Comparison of ENCODE assay signal across 21 cellular contexts in genomic region chr12:110679201-110679600, GRCh38. TPM values are rescaled to one million over a fixed set of nuclear protein-coding genes. Genes with fewer than 3 reads are reported as not detected.
DNase-seq lines count a peak whose midpoint lies in the region; ATAC-seq, FAIRE-seq and TF ChIP-seq lines count a peak whose summit lies in the region.
"Had no signal": no experiment of that assay in that cellular context is flagged by ENCODE, and none has a peak within 500 bp of the region (broad histone marks: within the 10 kb centered on the region; RNA-seq: fewer than 3 reads in every experiment).

No MANE protein-coding gene starts in this region.

- DNase-seq in GM12891 (ENCODE audit: insufficient read length, low spot score) (no peak), activated B cell treated with CpG ODN at 0.5 μM for 24 hours (no peak), spleen (peak; percentile 51), activated gamma-delta T cell (lab: John Stamatoyannopoulos, UW) (no peak)
- no peak for DNase-seq in activated naive CD4-positive, alpha-beta T cell treated with anti-CD3 and anti-CD28 coated beads, Interleukin-2, amount 50 U/mL, for 72 hours (ENCODE audit: low spot score in 2 of 2)
- DNase-seq: BE2C; CD4-positive, alpha-beta memory T cell; DMS153; MM.1S; NCI-H1092; NCI-H1436; NCI-H187 treated with DMSO at 0.1 percent for 48 hours; NCI-H510A; NCI-H774 had no signal

- H3K9me3 ChIP-seq in BLaER1 (peaks cover 18% of the 10 kb centered on the region), spleen (peaks cover 0 to 12% (median 2%) of the 10 kb centered on the region in 8 donors)
- H3K9me3 ChIP-seq: BE2C, HAP-1, SJSA1 had no signal

- H3K27me3 Mint-ChIP-seq in activated B cell treated with CpG ODN at 0.5 μM for 24 hours = no peaks in the 10 kb centered on the region
- H3K27me3 Mint-ChIP-seq: CD4-positive, alpha-beta memory T cell had no signal

- no peak for ATAC-seq in activated B cell treated with CpG ODN at 0.5 μM for 24 hours (ENCODE audit: low read depth)
- ATAC-seq in activated naive CD4-positive, alpha-beta T cell treated with anti-CD3 and anti-CD28 coated beads, Interleukin-2, amount 50 U/mL, for 72 hours = no peak
- ATAC-seq in GM18870 (IDR thresholded peaks at IDR 0.05; ENCODE audit: unreplicated experiment) = no peak
- ATAC-seq: K562, Right ventricle myocardium inferior had no signal

- peaks cover 96% of the 10 kb centered on the region for H3K4me1 Mint-ChIP-seq in activated B cell treated with CpG ODN at 0.5 μM for 24 hours

- no peaks in the 10 kb centered on the region for H3K9me3 Mint-ChIP-seq in activated B cell treated with CpG ODN at 0.5 μM for 24 hours
- H3K9me3 Mint-ChIP-seq in activated naive CD4-positive, alpha-beta T cell treated with anti-CD3 and anti-CD28 coated beads, Interleukin-2, amount 50 U/mL, for 72 hours = peaks cover 3 to 5% of the 10 kb centered on the region in 2 donors

- peak overlapping the region; percentile 92 for H3K4me2 ChIP-seq in BLaER1

- intact Hi-C loops in activated B cell treated with CpG ODN at 0.5 μM for 24 hours (cut with micrococcal nuclease) (no loop called here), spleen (cut with DNase I; ENCODE audit: low total_unique reads) (no loop called here)

- no peak overlapping the region for H3K4me3 ChIP-seq in BLaER1
- H3K4me3 ChIP-seq in spleen = no peak overlapping the region
- H3K4me3 ChIP-seq: HAP-1, K562, SJSA1 had no signal

- no peaks in the 10 kb centered on the region for H4K20me1 ChIP-seq in BLaER1

- H3K36me3 ChIP-seq in BLaER1 (peaks cover 36% of the 10 kb centered on the region), spleen (peaks cover 0 to 72% (median 7%) of the 10 kb centered on the region in 6 donors)
- H3K36me3 ChIP-seq: BE2C, HAP-1, SJSA1 had no signal

- H3K27me3 ChIP-seq in BLaER1 = no peaks in the 10 kb centered on the region
- no peaks in the 10 kb centered on the region for H3K27me3 ChIP-seq in spleen (replicated peaks in 1 of 7)
- H3K27me3 ChIP-seq: BE2C had no signal

- peak; percentile 52 for FAIRE-seq in GM12891 (lab: Jason Lieb, UNC)
- FAIRE-seq: G401.6, K562 had no signal

- peak overlapping the region; percentile 90 for H3K27ac Mint-ChIP-seq in activated B cell treated with CpG ODN at 0.5 μM for 24 hours
- no peak overlapping the region for H3K27ac Mint-ChIP-seq in activated naive CD4-positive, alpha-beta T cell treated with anti-CD3 and anti-CD28 coated beads, Interleukin-2, amount 50 U/mL, for 72 hours

- H3K4me3 Mint-ChIP-seq in activated B cell treated with CpG ODN at 0.5 μM for 24 hours = peak overlapping the region; percentile 78

- TF ChIP-seq POLR2A in GM12891 (IDR thresholded peaks at IDR 0.05; ENCODE audit: low read depth, low read length) (no peak), spleen (IDR thresholded peaks at IDR 0.05) (no peak)

- peak overlapping the region; percentile 72 for H3K27ac ChIP-seq in BLaER1
- peak overlapping the region in 4 of 8 donors; percentile 64 to 80 (median 71) for H3K27ac ChIP-seq in spleen
- H3K27ac ChIP-seq: SJSA1 had no signal

- POLR2A ChIA-PET in activated B cell treated with CpG ODN at 0.5 μM for 24 hours (lab: Charles Lee) = interaction anchor here (0.7 to 4.8 kb wide), 10 partner anchors 7 to 725 kb away, joined by 3 to 45 read pairs (median 8); partner anchors contain the start of gene TCTN1

- TF ChIP-seq CTCF in activated B cell treated with CpG ODN at 0.5 μM for 24 hours (IDR thresholded peaks at IDR 0.05) (no peak), spleen (IDR thresholded peaks at IDR 0.05 in 8 of 11, conservative IDR thresholded peaks at IDR 0.05 in 3 of 11) (no peak)

- H3K4me1 ChIP-seq in BLaER1 = peaks cover 76% of the 10 kb centered on the region
- peaks cover 14 to 97% (median 53%) of the 10 kb centered on the region in 6 donors for H3K4me1 ChIP-seq in spleen
- H3K4me1 ChIP-seq: BE2C, HAP-1, SJSA1 had no signal

- WGBS in spleen, 5 donors = 89 to 92% (median 92%) methylated on average over 10 to 12 of the region's 12 CpGs

- CTCF ChIA-PET in activated B cell treated with CpG ODN at 0.5 μM for 24 hours (lab: Charles Lee) = interaction anchor here (0.7 to 1.6 kb wide), 3 partner anchors 78 to 229 kb away, joined by 3 to 4 read pairs (median 4); partner anchors contain the start of gene ARPC3

- H3K36me3 Mint-ChIP-seq in activated B cell treated with CpG ODN at 0.5 μM for 24 hours (ENCODE audit: low read depth) = peaks cover 75% of the 10 kb centered on the region
- peaks cover 5 to 7% of the 10 kb centered on the region in 2 donors for H3K36me3 Mint-ChIP-seq in activated naive CD4-positive, alpha-beta T cell treated with anti-CD3 and anti-CD28 coated beads, Interleukin-2, amount 50 U/mL, for 72 hours

- H3K9ac ChIP-seq in BLaER1 = 0 out of 2 replicates have a peak overlapping the region, but pooled peaks have one; percentile 53

TF ChIP-seq in GM12891, 5 proteins besides CTCF, POLR2A, EP300 and RAD21:
- TF ChIP-seq PAX5 (IDR thresholded peaks at IDR 0.05; ENCODE audit: insufficient read depth, low read length, severe bottlenecking) = no peak
- no peak for TF ChIP-seq TAF1 (IDR thresholded peaks at IDR 0.05; ENCODE audit: low read depth, low read length)
- no peak for TF ChIP-seq POU2F2 (IDR thresholded peaks at IDR 0.05; ENCODE audit: low read depth, low read length)
- no peak for TF ChIP-seq POLR2AphosphoS5 (IDR thresholded peaks at IDR 0.05; ENCODE audit: low read depth, low read length)
- TF ChIP-seq SPI1 (IDR thresholded peaks at IDR 0.05; ENCODE audit: low read depth, low read length) = no peak
TF ChIP-seq in GM12891: peak in this region for 0.

RNA-seq across cellular contexts. Expression of gene HVCN1, which starts 9.7 kb away (rescaled TPM):
- polyA plus RNA-seq in GM12891 (2012; ENCODE audit: low read depth, missing spikeins) = 83.4 TPM
- total RNA-seq in activated B cell treated with CpG ODN at 0.5 μM for 24 hours = 80.7 and 83.9 TPM in 2 replicates
- 10 to 100 TPM; 46.9 to 71.3 (median 63.7) TPM for total RNA-seq in spleen
- 100 to 1,000 TPM in 2 of 3 donors, 10 to 100 TPM in 1; 76.5 to 114 (median 106) TPM for polyA plus RNA-seq in spleen
- total RNA-seq in activated naive CD4-positive, alpha-beta T cell treated with anti-CD3 and anti-CD28 coated beads, Interleukin-2, amount 50 U/mL, for 72 hours = 1 to 10 TPM; 2.8 to 6.3 TPM
- total RNA-seq: SJSA1 had no signal

Comparison
In these comparisons a context has a peak if more than half of its experiments do, and no peak if none do; other contexts are left out.
1. RNA of gene HVCN1, which starts 9.7 kb away (total RNA-seq): 80.7 to 83.9 TPM in activated B cell treated with CpG ODN at 0.5 μM for 24 hours and 46.9 to 71.3 TPM in spleen; 2.8 to 6.3 TPM in activated naive CD4-positive, alpha-beta T cell treated with anti-CD3 and anti-CD28 coated beads, Interleukin-2, amount 50 U/mL, for 72 hours; every median in the first group is over 4 times any median in the second.